Comparison of ENCODE assay signal across 2 cellular contexts in the genomic region with DNA sequence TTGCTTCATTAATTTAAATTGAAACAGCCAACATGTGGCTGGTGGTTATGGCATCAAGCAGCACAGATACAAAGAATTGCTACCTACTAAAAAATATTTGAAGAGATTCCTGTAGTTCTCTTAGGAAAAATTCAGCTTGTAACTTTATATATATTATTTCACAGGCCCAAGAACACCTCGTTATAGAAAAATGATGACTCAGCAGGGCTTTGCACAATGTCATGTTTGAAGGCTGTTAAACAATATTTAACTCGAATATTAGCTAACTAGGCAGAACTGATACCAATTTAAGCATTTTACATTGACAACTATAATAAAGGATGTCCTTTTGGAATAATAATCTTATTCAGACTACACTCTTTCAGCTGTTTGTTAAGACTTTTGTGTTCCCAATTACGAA.
TF ChIP-seq lines count a peak whose summit lies in the region.

No MANE protein-coding gene starts in this region.

TF ChIP-seq in HepG2, 621 proteins besides CTCF, POLR2A, EP300 and RAD21:
- TF ChIP-seq MAFK (conservative IDR thresholded peaks at IDR 0.05 in 1 of 2, IDR thresholded peaks at IDR 0.05 in 1 of 2; ENCODE audit: low read length in 2 of 2) (peak; percentile 97 to 99), MAFF (IDR thresholded peaks at IDR 0.05; ENCODE audit: low read depth, low read length) (peak; percentile 98), FOXP1 (IDR thresholded peaks at IDR 0.05) (no peak), FOXP1 (CRISPR knock-in tag; IDR thresholded peaks at IDR 0.05) (no peak)

TF ChIP-seq in H1, 55 proteins besides CTCF, POLR2A, EP300 and RAD21:
- no peak for TF ChIP-seq GTF2F1 (IDR thresholded peaks at IDR 0.05; ENCODE audit: borderline replicate concordance, low read depth, low read length)
- TF ChIP-seq MAFK (IDR thresholded peaks at IDR 0.05; ENCODE audit: low read depth, low read length) = peak; percentile 89
